ENCODE assay signal across 17 cellular contexts in the genomic region with DNA sequence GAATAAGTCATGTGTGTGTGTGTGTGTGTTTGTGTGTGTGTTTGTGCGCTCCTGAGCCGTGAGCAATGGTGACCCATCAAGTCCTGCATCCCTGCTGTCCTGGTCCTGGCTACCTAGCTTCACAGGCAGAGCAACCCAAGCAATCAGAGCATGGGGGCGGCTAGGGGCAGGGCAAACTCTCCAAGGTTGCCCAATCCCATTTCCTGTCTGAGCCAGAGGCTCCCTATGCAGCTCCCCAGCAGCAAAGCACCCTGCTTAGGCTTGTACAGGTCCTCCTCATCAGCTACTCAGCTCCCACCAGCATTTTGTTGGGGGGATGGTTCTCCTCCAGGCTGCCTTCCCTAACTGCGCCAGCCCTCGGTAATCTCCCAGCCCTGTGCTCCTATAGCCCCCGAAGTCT. TPM values are rescaled to one million over a fixed set of nuclear protein-coding genes. Genes with fewer than 3 reads are reported as not detected.
"Had no signal": no experiment of that assay in that cellular context is flagged by ENCODE, and none has a peak within 500 bp of the region (broad histone marks: within the 10 kb centered on the region; RNA-seq: fewer than 3 reads in every experiment).

No MANE protein-coding gene starts in this region.

- ATAC-seq: activated CD4-positive, alpha-beta T cell treated with anti-CD3 and anti-CD28 coated beads for 36 hours; activated T-cell treated with anti-CD3 and anti-CD28 coated beads, Interleukin-2, amount 50 U/mL, for 72 hours; left colon; mucosa of descending colon; naive thymus-derived CD8-positive, alpha-beta T cell had no signal

- H3K4me3 Mint-ChIP-seq: activated CD4-positive, alpha-beta memory T cell treated with anti-CD3 and anti-CD28 coated beads, Interleukin-2, amount 10 ng/mL, durations not matched to agents 7 days and 5 days; activated CD4-positive, alpha-beta T cell treated with anti-CD3 and anti-CD28 coated beads for 36 hours; activated naive CD8-positive, alpha-beta T cell treated with anti-CD3 and anti-CD28 coated beads, Interleukin-2, amount 10 ng/mL, durations not matched to agents 7 days and 5 days; activated T-cell treated with anti-CD3 and anti-CD28 coated beads, Interleukin-2, amount 50 U/mL, for 72 hours; naive thymus-derived CD8-positive, alpha-beta T cell had no signal

- H3K27me3 ChIP-seq: ascending aorta, colonic mucosa, hepatocyte, right atrium auricular region, stomach had no signal

- H3K36me3 ChIP-seq: ascending aorta, colonic mucosa, right atrium auricular region, stomach had no signal

- H3K27ac Mint-ChIP-seq: activated CD4-positive, alpha-beta memory T cell treated with anti-CD3 and anti-CD28 coated beads, Interleukin-2, amount 10 ng/mL, durations not matched to agents 7 days and 5 days; activated CD4-positive, alpha-beta T cell treated with anti-CD3 and anti-CD28 coated beads for 36 hours; activated naive CD8-positive, alpha-beta T cell treated with anti-CD3 and anti-CD28 coated beads, Interleukin-2, amount 10 ng/mL, durations not matched to agents 7 days and 5 days; activated T-cell treated with anti-CD3 and anti-CD28 coated beads, Interleukin-2, amount 50 U/mL, for 72 hours had no signal

- H3K27me3 Mint-ChIP-seq: activated CD4-positive, alpha-beta memory T cell treated with anti-CD3 and anti-CD28 coated beads, Interleukin-2, amount 10 ng/mL, durations not matched to agents 7 days and 5 days; activated CD4-positive, alpha-beta T cell treated with anti-CD3 and anti-CD28 coated beads for 36 hours; activated naive CD8-positive, alpha-beta T cell treated with anti-CD3 and anti-CD28 coated beads, Interleukin-2, amount 10 ng/mL, durations not matched to agents 7 days and 5 days; naive thymus-derived CD8-positive, alpha-beta T cell had no signal

- H3K4me3 ChIP-seq: ascending aorta, colonic mucosa, hepatocyte, lung, mucosa of descending colon, right atrium auricular region, skin epidermis, stomach had no signal

- DNase-seq: activated CD4-positive, alpha-beta memory T cell treated with anti-CD3 and anti-CD28 coated beads, Interleukin-2, amount 10 ng/mL, durations not matched to agents 7 days and 5 days; activated CD4-positive, alpha-beta T cell treated with anti-CD3 and anti-CD28 coated beads for 36 hours; activated gamma-delta T cell treated with Interleukin-2 at 50 U/mL for 16 hours; activated naive CD8-positive, alpha-beta T cell treated with anti-CD3 and anti-CD28 coated beads, Interleukin-2, amount 10 ng/mL, durations not matched to agents 7 days and 5 days; activated T-cell treated with anti-CD3 and anti-CD28 coated beads, Interleukin-2, amount 50 U/mL, for 72 hours; colonic mucosa; left colon; mucosa of descending colon; naive thymus-derived CD8-positive, alpha-beta T cell; stomach; T-helper 9 cell had no signal

- H3K4me1 Mint-ChIP-seq: activated CD4-positive, alpha-beta memory T cell treated with anti-CD3 and anti-CD28 coated beads, Interleukin-2, amount 10 ng/mL, durations not matched to agents 7 days and 5 days; activated CD4-positive, alpha-beta T cell treated with anti-CD3 and anti-CD28 coated beads for 36 hours; activated naive CD8-positive, alpha-beta T cell treated with anti-CD3 and anti-CD28 coated beads, Interleukin-2, amount 10 ng/mL, durations not matched to agents 7 days and 5 days; naive thymus-derived CD8-positive, alpha-beta T cell had no signal

RNA-seq across cellular contexts. Expression of gene CRHR2, which starts 31.1 kb away (rescaled TPM):
- total RNA-seq: activated CD4-positive, alpha-beta memory T cell treated with anti-CD3 and anti-CD28 coated beads, Interleukin-2, amount 10 ng/mL, durations not matched to agents 7 days and 5 days; activated CD4-positive, alpha-beta T cell treated with anti-CD3 and anti-CD28 coated beads for 36 hours; activated naive CD8-positive, alpha-beta T cell treated with anti-CD3 and anti-CD28 coated beads, Interleukin-2, amount 10 ng/mL, durations not matched to agents 7 days and 5 days; activated T-cell treated with anti-CD3 and anti-CD28 coated beads, Interleukin-2, amount 50 U/mL, for 72 hours; fibroblast of lung; hepatocyte; mucosa of descending colon; naive thymus-derived CD8-positive, alpha-beta T cell; stomach had no signal
